ENCODE assay signal across 22 cellular contexts in the genomic region with DNA sequence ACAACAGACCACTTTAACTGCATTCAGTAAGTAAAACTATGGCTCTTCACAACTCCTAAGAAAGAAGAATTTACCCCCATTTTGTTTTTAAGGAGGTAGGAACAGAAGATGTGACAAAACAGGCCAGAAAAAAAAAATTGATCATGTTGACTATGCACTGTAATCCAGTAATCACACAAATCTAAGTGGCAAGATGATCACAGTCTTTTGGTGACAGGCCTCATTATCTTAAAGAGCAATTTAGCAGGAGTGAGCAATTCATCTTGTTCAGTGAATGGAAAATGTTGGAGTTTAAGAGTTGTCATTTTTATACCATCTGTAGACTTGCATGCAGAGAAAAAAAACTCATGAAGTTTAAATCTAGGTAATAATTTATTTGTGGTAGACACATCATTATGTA.
DNase-seq lines count a peak whose midpoint lies in the region.
"Had no signal": no experiment of that assay in that cellular context is flagged by ENCODE, and none has a peak within 500 bp of the region (broad histone marks: within the 10 kb centered on the region; RNA-seq: fewer than 3 reads in every experiment).

No MANE protein-coding gene starts in this region.

- DNase-seq in NCI-H1436 (lab: John Stamatoyannopoulos, UW) = peak; percentile 2
- no peak for DNase-seq in NCI-H1436 treated with DMSO at 0.1 percent for 48 hours (lab: John Stamatoyannopoulos, UW)
- DNase-seq in NCI-H2227 (lab: John Stamatoyannopoulos, UW; ENCODE audit: unreplicated experiment) = peak; percentile 50
- peak; percentile 26 for DNase-seq in kidney tubule cell (ENCODE audit: low spot score)
- DNase-seq in middle frontal gyrus (ENCODE audit: extremely low spot score, low spot score) = no peak
- no peak for DNase-seq in activated CD4-positive, alpha-beta T cell treated with anti-CD3 and anti-CD28 coated beads for 4 hours
- DNase-seq in NCI-H82 (lab: John Stamatoyannopoulos, UW) = no peak
- DNase-seq: 8988T; ACHN; Calu3; DMS79 treated with DMSO at 0.1 percent for 48 hours; GF-D8; HCEC 1CT; IMR-90; KG1; MG63; NCI-H446 treated with DMSO at 0.1 percent for 48 hours; NCI-H526; NK-92 treated with Interleukin-12 subunit alpha and Interleukin-12 subunit beta, amount 100 ng/mL, for 24 hours; PC-3; SK-N-SH; SW 1271 had no signal

Comparison
In these comparisons a context has a peak if more than half of its experiments do, and no peak if none do; other contexts are left out.
1. DNase-seq: peak in NCI-H1436 (single experiment), NCI-H2227 (single experiment) and kidney tubule cell (single experiment); none in NCI-H1436 treated with DMSO at 0.1 percent for 48 hours (single experiment), middle frontal gyrus (single experiment), activated CD4-positive, alpha-beta T cell treated with anti-CD3 and anti-CD28 coated beads for 4 hours (0 of 2) and NCI-H82 (single experiment).